Comparison of ENCODE assay signal across 1 cellular context in genomic region chr19:47002853-47003610, GRCh38.
TF ChIP-seq lines count a peak whose summit lies in the region.

No MANE protein-coding gene starts in this region.

TF ChIP-seq in IMR-90, 13 proteins besides CTCF, POLR2A, EP300 and RAD21:
- TF ChIP-seq RCOR1 (IDR thresholded peaks at IDR 0.05; ENCODE audit: insufficient replicate concordance, low read length), result no peak
- TF ChIP-seq ELK1 (IDR thresholded peaks at IDR 0.05; ENCODE audit: borderline replicate concordance, low read depth, low read length), result no peak
- no peak for TF ChIP-seq NFE2L2 (IDR thresholded peaks at IDR 0.05; ENCODE audit: low read depth, low read length)
- TF ChIP-seq SMC3 (IDR thresholded peaks at IDR 0.05; ENCODE audit: low read depth, low read length), result no peak
